ENCODE assay signal across 10 cellular contexts in genomic region chr3:115814006-115814405, GRCh38.
DNase-seq lines count a peak whose midpoint lies in the region; ATAC-seq, FAIRE-seq and TF ChIP-seq lines count a peak whose summit lies in the region.
"Had no signal": no experiment of that assay in that cellular context is flagged by ENCODE, and none has a peak within 500 bp of the region (broad histone marks: within the 10 kb centered on the region; RNA-seq: fewer than 3 reads in every experiment).

No MANE protein-coding gene starts in this region.

- H3K27me3 Mint-ChIP-seq in T-cell: peaks cover 10 to 12% of the 10 kb centered on the region in 2 donors

- H4K20me1 ChIP-seq in HepG2 (ENCODE audit: insufficient read depth, low read length) (no peaks in the 10 kb centered on the region), IMR-90 (ENCODE audit: insufficient read depth, low read length) (no peaks in the 10 kb centered on the region)

- intact Hi-C loops in HepG2 (cut with micrococcal nuclease; ENCODE audit: unreplicated experiment) (loop anchor here (1.0 to 5.0 kb wide), 5 partner anchors 29 to 987 kb away; no protein-coding TSS in a partner anchor), right lobe of liver (cut with DNase I) (no loop called here), IMR-90 (cut with micrococcal nuclease) (loop anchor here (1.0 to 10.0 kb wide), 8 partner anchors 30 to 1429 kb away; no protein-coding TSS in a partner anchor), pancreas (cut with DNase I) (no loop called here)

- CTCF ChIA-PET in HepG2 (lab: Yijun Ruan, JAX; ENCODE audit: low intra/inter-chr PET ratio, low total read pairs) (interaction anchor here (1.4 to 1.8 kb wide), 4 partner anchors 30 to 773 kb away, joined by 6 to 10 read pairs (median 8); no protein-coding TSS in a partner anchor), IMR-90 (lab: Yijun Ruan, JAX) (interaction anchor here (2.8 kb wide), 1 partner anchor 120 kb away, joined by 8 read pairs; no protein-coding TSS in a partner anchor), T-cell (lab: Charles Lee) (interaction anchor here (1.0 to 1.8 kb wide), 5 partner anchors 25 to 714 kb away, joined by 3 to 14 read pairs (median 4); no protein-coding TSS in a partner anchor)

- H2BK15ac ChIP-seq in IMR-90 (ENCODE audit: low read depth, low read length): no peak overlapping the region

- H3K4me2 ChIP-seq in HepG2 (ENCODE audit: low read depth, low read length) (peak overlapping the region; percentile 42), IMR-90 (ENCODE audit: low read depth, low read length) (no peak overlapping the region)

- 0 out of 2 replicates have a peak overlapping the region, but pooled peaks have one; percentile 33 for H3K18ac ChIP-seq in IMR-90 (ENCODE audit: low read depth, low read length)

- no peak overlapping the region for H2BK5ac ChIP-seq in IMR-90 (ENCODE audit: low read depth, low read length, poor library complexity, severe bottlenecking)

- H4K91ac ChIP-seq in IMR-90 (ENCODE audit: insufficient read depth, low read depth, low read length): no peak overlapping the region

- peak; percentile 63 for FAIRE-seq in HepG2 (lab: Jason Lieb, UNC)
- FAIRE-seq in pancreas (lab: Jason Lieb, UNC): no peak

- POLR2A ChIA-PET in HepG2 (lab: Yijun Ruan, JAX) (interaction anchor here (1.5 kb wide), 1 partner anchor 29 kb away, joined by 3 read pairs; no protein-coding TSS in a partner anchor), IMR-90 (lab: Charles Lee; ENCODE audit: unreplicated experiment) (no interaction called here), T-cell (lab: Charles Lee) (no interaction called here)

- no peaks in the 10 kb centered on the region for H3K9me3 ChIP-seq in HepG2 (ENCODE audit: low read length)
- no peaks in the 10 kb centered on the region for H3K9me3 ChIP-seq in right lobe of liver
- no peaks in the 10 kb centered on the region for H3K9me3 ChIP-seq in IMR-90 (ENCODE audit: control insufficient read depth, insufficient read depth, low read length)
- H3K9me3 ChIP-seq in pancreas: no peaks in the 10 kb centered on the region

- H3K27ac Mint-ChIP-seq in activated naive CD4-positive, alpha-beta T cell treated with anti-CD3 and anti-CD28 coated beads, Interleukin-2, amount 50 U/mL, for 72 hours: no peak overlapping the region
- H3K27ac Mint-ChIP-seq in T-cell: no peak overlapping the region
- H3K27ac Mint-ChIP-seq: CD4-positive, alpha-beta memory T cell had no signal

- no TSS peak for BruUV-seq in HepG2 (replicated peaks; lab: Mats Ljungman, UMichigan)
- no TSS peak for BruUV-seq in IMR-90 (replicated peaks; lab: Mats Ljungman, UMichigan)

- no peak overlapping the region for H3K4me3 Mint-ChIP-seq in T-cell
- H3K4me3 Mint-ChIP-seq: CD4-positive, alpha-beta memory T cell had no signal

- H3K27me3 ChIP-seq in HepG2 (ENCODE audit: control insufficient read depth in 1 of 2, insufficient read depth in 2 of 2, low read length in 2 of 2) (no peaks in the 10 kb centered on the region), right lobe of liver (no peaks in the 10 kb centered on the region), IMR-90 (ENCODE audit: control insufficient read depth, insufficient read depth, low read length) (no peaks in the 10 kb centered on the region), pancreas (no peaks in the 10 kb centered on the region)

- H3K27ac ChIP-seq in HepG2 (ENCODE audit: extremely low read length, insufficient read depth, low read length) (no peak overlapping the region), right lobe of liver (no peak overlapping the region), IMR-90 (ENCODE audit: insufficient read depth, low read length) (no peak overlapping the region), pancreas (no peak overlapping the region)

- dilution Hi-C loops in IMR-90 (cut with HindIII; ENCODE audit: low sequenced_read_pairs, unreplicated experiment): no loop called here

- in situ Hi-C loops in HepG2 (cut with HindIII; ENCODE audit: extremely low pct_ligation_motif_present, low pct_unique_long_range_greater_than_20kb) (loop anchor here (10.0 kb wide), 1 partner anchor 719 kb away; no protein-coding TSS in a partner anchor), IMR-90 (cut with MboI; ENCODE audit: low sequenced_read_pairs) (loop anchor here (25.0 kb wide), 2 partner anchors 977 to 1452 kb away; no protein-coding TSS in a partner anchor)

- H3K4me1 ChIP-seq in HepG2 (ENCODE audit: insufficient read depth, low read length) (peaks cover 24% of the 10 kb centered on the region), right lobe of liver (no peaks in the 10 kb centered on the region), IMR-90 (ENCODE audit: control insufficient read depth, insufficient read depth, low read length) (peaks cover 3% of the 10 kb centered on the region; the same call in 1 of the 2 replicates), pancreas (peaks cover 0 to 6% (median 5%) of the 10 kb centered on the region in 3 donors)

- no peak overlapping the region for H2AFZ ChIP-seq in HepG2 (ENCODE audit: low read length)
- no peak overlapping the region for H2AFZ ChIP-seq in IMR-90 (replicated peaks; ENCODE audit: low read length, poor library complexity)

- TF ChIP-seq CTCF in HepG2 (CRISPR knock-in tag; IDR thresholded peaks at IDR 0.05): no peak
- TF ChIP-seq CTCF in right lobe of liver (IDR thresholded peaks at IDR 0.05): no peak
- TF ChIP-seq CTCF in IMR-90 (conservative IDR thresholded peaks at IDR 0.05; ENCODE audit: low read depth, low read length): no peak
- TF ChIP-seq CTCF in pancreas (IDR thresholded peaks at IDR 0.05): no peak

- H3K79me1 ChIP-seq in IMR-90 (ENCODE audit: low read depth in 1 of 2, low read length in 2 of 2): no peaks in the 10 kb centered on the region

- H3K14ac ChIP-seq in IMR-90 (replicated peaks; ENCODE audit: low read depth, low read length): no peak overlapping the region

- TF ChIP-seq EP300 in HepG2 (IDR thresholded peaks at IDR 0.05; ENCODE audit: low read depth in 2 of 2, low read length in 2 of 2) (peak in 1 of 2 experiments; percentile 83; a peak in 2 of 4 replicates), HepG2 (CRISPR knock-in tag; IDR thresholded peaks at IDR 0.05; ENCODE audit: borderline replicate concordance) (no peak)

- no peak overlapping the region for H4K8ac ChIP-seq in IMR-90 (ENCODE audit: low read depth in 2 of 2, low read length in 2 of 2)

- H3K9ac ChIP-seq in HepG2 (ENCODE audit: insufficient read depth, low read depth, low read length) (no peak overlapping the region), IMR-90 (ENCODE audit: low read depth, low read length) (no peak overlapping the region)

- no peaks in the 10 kb centered on the region for H3K4me1 Mint-ChIP-seq in T-cell
- H3K4me1 Mint-ChIP-seq: CD4-positive, alpha-beta memory T cell had no signal

- TF ChIP-seq RAD21 in HepG2 (CRISPR knock-in tag; IDR thresholded peaks at IDR 0.05) (no peak), IMR-90 (IDR thresholded peaks at IDR 0.05; ENCODE audit: low read length) (no peak)

- no peak overlapping the region for H3K4ac ChIP-seq in IMR-90 (ENCODE audit: low read depth, low read length)

- H2BK20ac ChIP-seq in IMR-90 (ENCODE audit: low read depth, low read length): no peak overlapping the region

- DNase-seq in HepG2 (ENCODE audit: low spot score): peak; percentile 60
- no peak for DNase-seq in right lobe of liver
- no peak for DNase-seq in IMR-90
- peak in 2 of 6 donors; percentile 37 to 48 for DNase-seq in pancreas
- DNase-seq in activated naive CD4-positive, alpha-beta T cell treated with anti-CD3 and anti-CD28 coated beads, Interleukin-2, amount 50 U/mL, for 72 hours (ENCODE audit: low spot score in 2 of 2): no peak
- no peak for DNase-seq in T-cell
- DNase-seq: 8988T, GF-D8 had no signal

- H3K23ac ChIP-seq in IMR-90 (ENCODE audit: low read depth, low read length): no peak overlapping the region

- no peak overlapping the region for H4K5ac ChIP-seq in IMR-90 (ENCODE audit: low read depth, low read length)

- H3K36me3 ChIP-seq in HepG2 (replicated peaks in 1 of 2; ENCODE audit: control insufficient read depth in 1 of 2, insufficient read depth in 2 of 2, low read length in 2 of 2): no peaks in the 10 kb centered on the region
- no peaks in the 10 kb centered on the region for H3K36me3 ChIP-seq in right lobe of liver
- H3K36me3 ChIP-seq in IMR-90 (ENCODE audit: control insufficient read depth, insufficient read depth, low read length): peaks cover 2% of the 10 kb centered on the region; the same call in 1 of the 2 replicates
- no peaks in the 10 kb centered on the region for H3K36me3 ChIP-seq in pancreas

- H2AK9ac ChIP-seq in IMR-90 (replicated peaks; ENCODE audit: low read depth, low read length, poor library complexity): no peak overlapping the region

- no peak overlapping the region for H3K56ac ChIP-seq in IMR-90 (ENCODE audit: extremely low read depth, insufficient read depth, low read length)

- no peaks in the 10 kb centered on the region for H3K36me3 Mint-ChIP-seq in activated naive CD4-positive, alpha-beta T cell treated with anti-CD3 and anti-CD28 coated beads, Interleukin-2, amount 50 U/mL, for 72 hours
- no peaks in the 10 kb centered on the region for H3K36me3 Mint-ChIP-seq in T-cell
- H3K36me3 Mint-ChIP-seq: CD4-positive, alpha-beta memory T cell had no signal

- no peaks in the 10 kb centered on the region for H3K9me3 Mint-ChIP-seq in activated naive CD4-positive, alpha-beta T cell treated with anti-CD3 and anti-CD28 coated beads, Interleukin-2, amount 50 U/mL, for 72 hours
- no peaks in the 10 kb centered on the region for H3K9me3 Mint-ChIP-seq in T-cell
- H3K9me3 Mint-ChIP-seq: CD4-positive, alpha-beta memory T cell had no signal

- no peaks in the 10 kb centered on the region for H3K79me2 ChIP-seq in HepG2 (ENCODE audit: insufficient read depth, low read length)

- no peak overlapping the region; the same call in 1 of the 2 replicates for H2BK120ac ChIP-seq in IMR-90 (ENCODE audit: low read depth, low read length)

- peaks cover 4% of the 10 kb centered on the region; the same call in 1 of the 2 replicates for H3K9me1 ChIP-seq in IMR-90 (ENCODE audit: insufficient read depth, low read length)

- TF ChIP-seq POLR2A in HepG2 (IDR thresholded peaks at IDR 0.05; ENCODE audit: insufficient read depth in 1 of 2, low read depth in 2 of 2, low read length in 2 of 2) (no peak), right lobe of liver (IDR thresholded peaks at IDR 0.05) (no peak), IMR-90 (IDR thresholded peaks at IDR 0.05; ENCODE audit: low read depth, low read length) (no peak)

- H3K4me3 ChIP-seq in HepG2 (replicated peaks in 1 of 3; ENCODE audit: insufficient read depth in 1 of 3, low read depth in 2 of 3, low read length in 3 of 3) (no peak overlapping the region), right lobe of liver (no peak overlapping the region), IMR-90 (ENCODE audit: insufficient read depth, low read depth, low read length) (no peak overlapping the region), pancreas (no peak overlapping the region)

- H2AK5ac ChIP-seq in IMR-90 (ENCODE audit: low read depth, low read length): peak overlapping the region; percentile 62; the same call in 1 of the 2 replicates

- peak; percentile 38; the same call in 1 of the 3 replicates for ATAC-seq in HepG2
- no peak for ATAC-seq in right lobe of liver
- no peak for ATAC-seq in IMR-90 (ENCODE audit: low read depth)
- peak; percentile 76 to 92 (median 87) for ATAC-seq in pancreas
- ATAC-seq in activated naive CD4-positive, alpha-beta T cell treated with anti-CD3 and anti-CD28 coated beads, Interleukin-2, amount 50 U/mL, for 72 hours: no peak
- ATAC-seq in HG02798 (IDR thresholded peaks at IDR 0.05; ENCODE audit: poor library complexity, unreplicated experiment): no peak
- ATAC-seq in T-cell (replicated peaks in 1 of 4): no peak

Comparison
In these comparisons a context has a peak if more than half of its experiments do, and no peak if none do; other contexts are left out.
1. ATAC-seq: peak in HepG2 (single experiment) and pancreas (4 of 4); none in right lobe of liver (0 of 4), IMR-90 (single experiment), activated naive CD4-positive, alpha-beta T cell treated with anti-CD3 and anti-CD28 coated beads, Interleukin-2, amount 50 U/mL, for 72 hours (0 of 2), HG02798 (single experiment) and T-cell (0 of 4).
2. intact Hi-C loops: an anchor here in HepG2 (1.0 to 5.0 kb wide) and IMR-90 (1.0 to 10.0 kb wide); none called in right lobe of liver and pancreas.